30 cellular contexts compared by ENCODE assay signal in the genomic region with DNA sequence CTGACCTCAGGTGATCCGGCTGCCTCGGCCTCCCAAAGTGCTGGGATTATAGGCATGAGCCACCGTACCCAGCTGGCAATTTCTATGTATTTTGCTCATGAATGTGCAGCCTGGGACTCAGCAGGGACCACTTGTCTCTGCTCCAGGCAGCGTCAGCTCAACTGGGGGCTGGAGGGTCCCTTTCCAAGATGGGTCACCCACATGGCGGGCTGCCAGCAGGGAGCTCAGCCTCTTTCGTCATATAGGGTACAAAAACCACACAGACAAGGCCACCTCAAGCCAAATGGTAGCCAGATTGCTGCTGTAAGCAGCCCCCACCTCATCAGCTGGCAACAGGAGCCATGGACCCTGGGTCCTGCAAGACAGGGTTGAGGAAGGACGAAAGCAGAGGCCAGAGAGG. TPM values are rescaled to one million over a fixed set of nuclear protein-coding genes. Genes with fewer than 3 reads are reported as not detected.
"Had no signal": no experiment of that assay in that cellular context is flagged by ENCODE, and none has a peak within 500 bp of the region (broad histone marks: within the 10 kb centered on the region; RNA-seq: fewer than 3 reads in every experiment).

No MANE protein-coding gene starts in this region.

- H3K4me1 ChIP-seq: gastrocnemius medialis, heart right ventricle, left lung had no signal

- ATAC-seq: gastrocnemius medialis, heart right ventricle, left lung, left ventricle myocardium superior, lower lobe of right lung had no signal

- H3K27ac Mint-ChIP-seq: memory B cell had no signal

- DNase-seq: cerebellar nuclear complex; dermis blood vessel endothelial cell; dorsolateral prefrontal cortex; effector CD4-positive, alpha-beta T cell; effector memory CD4-positive, alpha-beta T cell; foreskin melanocyte; gastrocnemius medialis; glutamatergic neuron; heart right ventricle; hippocampal formation; kidney; kidney glomerular epithelial cell; left lung; left ventricle myocardium superior; lower lobe of right lung; mammary epithelial cell; mesendoderm; midbrain had no signal

- H3K4me1 Mint-ChIP-seq: memory B cell had no signal

- H3K27me3 ChIP-seq: dorsolateral prefrontal cortex, esophagus muscularis mucosa, gastrocnemius medialis, heart right ventricle, left lung had no signal

- H3K4me3 ChIP-seq: coronary artery, dorsolateral prefrontal cortex, esophagus muscularis mucosa, gastrocnemius medialis, heart right ventricle, left lung, lower lobe of right lung had no signal

- H3K9me3 ChIP-seq: esophagus muscularis mucosa, gastrocnemius medialis, left lung, lower lobe of right lung had no signal

- H3K27ac ChIP-seq: coronary artery, dorsolateral prefrontal cortex, esophagus muscularis mucosa, gastrocnemius medialis, heart right ventricle, left lung, lower lobe of right lung had no signal

- H3K36me3 Mint-ChIP-seq: memory B cell had no signal

- H3K4me3 Mint-ChIP-seq: memory B cell had no signal

- H3K36me3 ChIP-seq: esophagus muscularis mucosa, gastrocnemius medialis, left lung, lower lobe of right lung had no signal

RNA-seq across cellular contexts. Expression of a gene that starts 2.4 kb away (rescaled TPM):
- total RNA-seq: dermis blood vessel endothelial cell, endothelial cell of umbilical vein, epithelial cell of proximal tubule, esophagus muscularis mucosa, fibroblast of lung, fibroblast of villous mesenchyme, gastrocnemius medialis, glomerular endothelial cell, heart right ventricle, kidney, left lung, left ventricle myocardium superior, lower leg skin, lower lobe of right lung, mammary epithelial cell, mononuclear cell, mucosa of gallbladder had no signal
- polyA plus RNA-seq: endothelial cell of umbilical vein, esophagus, fibroblast of lung, heart right ventricle, mammary epithelial cell had no signal

RNA-seq across cellular contexts. Expression of a gene that starts 4.5 kb away (rescaled TPM):
- total RNA-seq: dermis blood vessel endothelial cell, dorsolateral prefrontal cortex, endothelial cell of umbilical vein, epithelial cell of proximal tubule, esophagus muscularis mucosa, gastrocnemius medialis, glomerular endothelial cell, heart right ventricle, kidney, left lung, left ventricle myocardium superior, lower leg skin, lower lobe of right lung, mammary epithelial cell, mononuclear cell, mucosa of gallbladder had no signal
- polyA plus RNA-seq: endothelial cell of umbilical vein, fibroblast of lung, heart right ventricle, mammary epithelial cell had no signal
